ENCODE assay signal across 8 cellular contexts in genomic region chr9:137277329-137278041, GRCh38. TPM values are rescaled to one million over a fixed set of nuclear protein-coding genes. Genes with fewer than 3 reads are reported as not detected.
A peak's percentile ranks its signal among the peaks of the same experiment; 100 is the strongest.
DNase-seq lines count a peak whose midpoint lies in the region; ATAC-seq and TF ChIP-seq lines count a peak whose summit lies in the region.

Gene TOR4A, plus strand, starts transcription at chr9:137277726. Its CDS starts 964 bp downstream, at chr9:137278690.

- DNase-seq in CD8-positive, alpha-beta memory T cell = no peak
- DNase-seq in GM19238 (ENCODE audit: insufficient read length, low spot score) = peak; percentile 96
- DNase-seq in endothelial cell (ENCODE audit: low spot score) = peak; percentile 86
- DNase-seq in mesendoderm = peak; percentile 94
- DNase-seq in upper lobe of right lung = peak; percentile 96
- DNase-seq in NCI-H1105 (lab: John Stamatoyannopoulos, UW) = no peak

- peak; percentile 68 for ATAC-seq in HG03432 (IDR thresholded peaks at IDR 0.05; ENCODE audit: unreplicated experiment)
- ATAC-seq in upper lobe of right lung = peak; percentile 84

- peaks cover 1 to 23% (median 4%) of the 10 kb centered on the region in 3 donors for H3K4me1 Mint-ChIP-seq in CD8-positive, alpha-beta memory T cell
- H3K4me1 Mint-ChIP-seq in endothelial cell (ENCODE audit: unreplicated experiment) = peaks cover 21% of the 10 kb centered on the region

- peaks cover 6 to 9% of the 10 kb centered on the region in 2 donors for H3K27me3 Mint-ChIP-seq in CD8-positive, alpha-beta memory T cell
- peaks cover 12% of the 10 kb centered on the region for H3K27me3 Mint-ChIP-seq in endothelial cell (ENCODE audit: unreplicated experiment)

- peaks cover 0 to 3% (median 2%) of the 10 kb centered on the region in 3 donors for H3K36me3 Mint-ChIP-seq in CD8-positive, alpha-beta memory T cell
- H3K36me3 Mint-ChIP-seq in endothelial cell (ENCODE audit: low read depth, unreplicated experiment) = peaks cover 11% of the 10 kb centered on the region

- no peak within 1 kb of the TSS for H4K5ac ChIP-seq in mesendoderm (ENCODE audit: low read length)

- no peak within 1 kb of the TSS for H2AK5ac ChIP-seq in mesendoderm (ENCODE audit: low read length)

- peak within 1 kb of the TSS; percentile 41 for H3K4me3 ChIP-seq in CD8-positive, alpha-beta memory T cell (ENCODE audit: low read length)
- H3K4me3 ChIP-seq in mesendoderm (ENCODE audit: low read length) = peak within 1 kb of the TSS; percentile 51
- peak within 1 kb of the TSS; percentile 77 for H3K4me3 ChIP-seq in upper lobe of right lung

- no peaks in the 10 kb centered on the region for H3K79me2 ChIP-seq in mesendoderm (ENCODE audit: control insufficient read depth, insufficient read depth, low read length)

- POLR2A ChIA-PET in CD8-positive, alpha-beta memory T cell (lab: Charles Lee) = no interaction called here

- H3K9me3 Mint-ChIP-seq in CD8-positive, alpha-beta memory T cell = no peaks in the 10 kb centered on the region
- H3K9me3 Mint-ChIP-seq in endothelial cell (ENCODE audit: unreplicated experiment) = no peaks in the 10 kb centered on the region

- WGBS in mesendoderm (ENCODE audit: extremely low coverage, insufficient coverage, low lambda C conversion rate) = no CpG with 5 or more reads among the region's 25 CpGs

- H3K4me3 Mint-ChIP-seq in CD8-positive, alpha-beta memory T cell = peak within 1 kb of the TSS in 6 of 7 donors; percentile 47 to 86 (median 81)
- H3K4me3 Mint-ChIP-seq in endothelial cell (ENCODE audit: unreplicated experiment) = peak within 1 kb of the TSS; percentile 87

- peak within 1 kb of the TSS; percentile 74 for H3K4me2 ChIP-seq in mesendoderm (ENCODE audit: low read length)

- no peaks in the 10 kb centered on the region for H3K36me3 ChIP-seq in CD8-positive, alpha-beta memory T cell (ENCODE audit: insufficient read depth, low read length)
- no peaks in the 10 kb centered on the region for H3K36me3 ChIP-seq in mesendoderm (ENCODE audit: control insufficient read depth, insufficient read depth, low read length)
- peaks cover 37% of the 10 kb centered on the region for H3K36me3 ChIP-seq in upper lobe of right lung

- peaks cover 11% of the 10 kb centered on the region for H3K4me1 ChIP-seq in CD8-positive, alpha-beta memory T cell (ENCODE audit: insufficient read depth, low read length)
- H3K4me1 ChIP-seq in mesendoderm (ENCODE audit: control insufficient read depth, low read depth, low read length) = peaks cover 7% of the 10 kb centered on the region
- peaks cover 34% of the 10 kb centered on the region for H3K4me1 ChIP-seq in upper lobe of right lung

- H2BK15ac ChIP-seq in mesendoderm (replicated peaks; ENCODE audit: low read depth) = peak within 1 kb of the TSS; percentile 20

- peak within 1 kb of the TSS; percentile 65 for H2BK120ac ChIP-seq in mesendoderm (ENCODE audit: low read depth, low read length)

- no peaks in the 10 kb centered on the region for H3K27me3 ChIP-seq in CD8-positive, alpha-beta memory T cell (ENCODE audit: insufficient read depth, low read length, poor library complexity, severe bottlenecking)
- H3K27me3 ChIP-seq in mesendoderm (ENCODE audit: insufficient read depth, low read length, poor library complexity) (no peaks in the 10 kb centered on the region), upper lobe of right lung (no peaks in the 10 kb centered on the region)

- intact Hi-C loops in T-helper 2 cell treated with Interferon-gamma antibody and Interleukin-4, amounts not matched to agents 100 ng/mL and 5 ng/mL, for 36 hours (cut with micrococcal nuclease) = no loop called here
- intact Hi-C loops in upper lobe of right lung (cut with DNase I) = no loop called here

- no peaks in the 10 kb centered on the region for H3K9me3 ChIP-seq in CD8-positive, alpha-beta memory T cell (ENCODE audit: low read length)
- H3K9me3 ChIP-seq in upper lobe of right lung = no peaks in the 10 kb centered on the region

- peaks cover 3% of the 10 kb centered on the region for H3K79me1 ChIP-seq in mesendoderm (ENCODE audit: low read length)

- peak within 1 kb of the TSS; percentile 65 for H3K27ac ChIP-seq in CD8-positive, alpha-beta memory T cell (ENCODE audit: low read depth, low read length)
- H3K27ac ChIP-seq in mesendoderm (ENCODE audit: low read depth, low read length) = peak within 1 kb of the TSS; percentile 81
- H3K27ac ChIP-seq in upper lobe of right lung = peak within 1 kb of the TSS; percentile 95

- peak within 1 kb of the TSS in 4 of 8 donors; percentile 47 to 74 (median 64) for H3K27ac Mint-ChIP-seq in CD8-positive, alpha-beta memory T cell
- peak within 1 kb of the TSS; percentile 93 for H3K27ac Mint-ChIP-seq in endothelial cell (ENCODE audit: unreplicated experiment)

- TF ChIP-seq CTCF in endothelial cell (IDR thresholded peaks at IDR 0.05; ENCODE audit: unreplicated experiment) (no peak), upper lobe of right lung (IDR thresholded peaks at IDR 0.05) (peak; percentile 38)

- CTCF ChIA-PET in CD8-positive, alpha-beta memory T cell (lab: Charles Lee) = interaction anchor here (0.7 kb wide), 1 partner anchor 9 kb away, joined by 3 read pairs; no protein-coding TSS in a partner anchor

- peak within 1 kb of the TSS; percentile 86 for H3K18ac ChIP-seq in mesendoderm (ENCODE audit: low read length)

- peak within 1 kb of the TSS; percentile 66 for H3K23ac ChIP-seq in mesendoderm (ENCODE audit: low read length)

- H3K9ac ChIP-seq in mesendoderm (ENCODE audit: low read length) = peak within 1 kb of the TSS; percentile 88

- H3K4ac ChIP-seq in mesendoderm (ENCODE audit: low read depth, low read length) = peak within 1 kb of the TSS; percentile 92

- peak within 1 kb of the TSS; percentile 93 for H3K56ac ChIP-seq in mesendoderm (ENCODE audit: low read length)

- peak within 1 kb of the TSS; percentile 58 for H2BK5ac ChIP-seq in mesendoderm (ENCODE audit: low read length)

- H4K8ac ChIP-seq in mesendoderm (ENCODE audit: low read depth, low read length) = peak within 1 kb of the TSS; percentile 82

RNA-seq across cellular contexts. Expression of gene TOR4A, which starts in this region (rescaled TPM):
- 1 to 10 TPM; 3.3 to 3.9 TPM for total RNA-seq in CD8-positive, alpha-beta memory T cell
- 1.8 TPM for polyA plus RNA-seq in CD8-positive, alpha-beta memory T cell
- total RNA-seq in T-helper 2 cell treated with Interferon-gamma antibody and Interleukin-4, amounts not matched to agents 100 ng/mL and 5 ng/mL, for 36 hours = 17.4 and 17.5 TPM in 2 replicates
- total RNA-seq in endothelial cell (ENCODE audit: unreplicated experiment) (37.7 TPM), upper lobe of right lung (27.4 TPM)
- polyA plus RNA-seq in mesendoderm (2013, experiment 1 of 2) = 4.1 TPM
- 4.0 TPM for polyA plus RNA-seq in mesendoderm (2013, experiment 2 of 2)

Comparison
In these comparisons a context has a peak if more than half of its experiments do, and no peak if none do; other contexts are left out.
1. DNase-seq: peak in GM19238 (single experiment), endothelial cell (single experiment), mesendoderm (single experiment) and upper lobe of right lung (single experiment); none in CD8-positive, alpha-beta memory T cell (0 of 5) and NCI-H1105 (single experiment).
2. Peak in every context shown above with its lines, with median percentiles within 50 percentile points of each other: H3K27ac ChIP-seq and H3K4me3 ChIP-seq.